In the genomic region with DNA sequence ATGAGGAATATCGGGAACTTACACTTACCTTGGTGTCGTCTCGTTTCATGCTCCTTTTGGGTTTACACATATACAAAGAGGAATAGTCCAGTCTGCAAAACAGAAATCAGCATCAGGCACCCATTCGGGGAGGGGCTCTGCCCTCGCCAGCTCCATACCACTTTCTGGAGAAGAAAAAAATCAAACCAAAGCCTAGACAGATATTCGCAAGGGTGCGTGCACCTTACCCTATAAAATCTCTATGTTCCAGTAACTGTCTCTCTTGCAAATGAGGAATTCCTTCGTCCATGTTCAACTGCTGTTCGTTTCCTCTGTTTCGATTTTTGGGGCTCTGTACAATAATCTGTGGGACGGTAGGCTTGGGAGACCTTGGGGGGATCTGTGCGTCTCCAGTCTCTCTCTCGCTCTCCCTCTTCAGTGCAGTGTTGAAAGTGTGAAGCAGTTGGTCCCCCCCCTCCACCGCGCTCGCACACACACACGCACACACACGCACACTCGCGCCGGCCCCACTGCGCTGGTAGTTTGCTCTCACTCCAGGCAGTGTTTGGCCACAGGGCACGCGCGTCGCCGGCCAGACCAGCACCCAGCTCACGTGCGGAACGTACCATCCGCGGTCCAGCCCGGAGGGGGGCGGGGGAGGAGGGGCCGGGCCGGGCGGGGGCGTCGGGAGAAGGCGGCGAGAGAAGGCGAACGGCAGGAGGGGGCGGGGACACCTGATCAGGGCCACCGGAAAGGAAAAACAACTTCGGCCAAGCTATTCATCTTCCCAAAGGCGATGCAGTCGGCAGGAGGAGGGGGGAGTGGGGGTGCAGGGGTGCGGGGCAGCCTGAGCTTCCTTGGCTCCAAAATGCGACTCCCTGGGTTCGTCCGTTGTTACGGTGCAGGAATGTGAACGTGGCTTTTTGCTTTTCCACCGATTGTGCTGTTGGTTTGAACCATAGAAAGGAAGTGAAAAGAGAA, we compare ENCODE assay signal across 1 cellular context.
TF ChIP-seq lines count a peak whose summit lies in the region.

A gene (minus strand): TSS at position 547 of the 960 bp plus-strand sequence. CDS start 258 bp downstream, at position 289.

TF ChIP-seq in HEK293, 187 proteins besides CTCF, POLR2A, EP300 and RAD21 (continued from another document and continues in another):
- TF ChIP-seq, protein P1, sequence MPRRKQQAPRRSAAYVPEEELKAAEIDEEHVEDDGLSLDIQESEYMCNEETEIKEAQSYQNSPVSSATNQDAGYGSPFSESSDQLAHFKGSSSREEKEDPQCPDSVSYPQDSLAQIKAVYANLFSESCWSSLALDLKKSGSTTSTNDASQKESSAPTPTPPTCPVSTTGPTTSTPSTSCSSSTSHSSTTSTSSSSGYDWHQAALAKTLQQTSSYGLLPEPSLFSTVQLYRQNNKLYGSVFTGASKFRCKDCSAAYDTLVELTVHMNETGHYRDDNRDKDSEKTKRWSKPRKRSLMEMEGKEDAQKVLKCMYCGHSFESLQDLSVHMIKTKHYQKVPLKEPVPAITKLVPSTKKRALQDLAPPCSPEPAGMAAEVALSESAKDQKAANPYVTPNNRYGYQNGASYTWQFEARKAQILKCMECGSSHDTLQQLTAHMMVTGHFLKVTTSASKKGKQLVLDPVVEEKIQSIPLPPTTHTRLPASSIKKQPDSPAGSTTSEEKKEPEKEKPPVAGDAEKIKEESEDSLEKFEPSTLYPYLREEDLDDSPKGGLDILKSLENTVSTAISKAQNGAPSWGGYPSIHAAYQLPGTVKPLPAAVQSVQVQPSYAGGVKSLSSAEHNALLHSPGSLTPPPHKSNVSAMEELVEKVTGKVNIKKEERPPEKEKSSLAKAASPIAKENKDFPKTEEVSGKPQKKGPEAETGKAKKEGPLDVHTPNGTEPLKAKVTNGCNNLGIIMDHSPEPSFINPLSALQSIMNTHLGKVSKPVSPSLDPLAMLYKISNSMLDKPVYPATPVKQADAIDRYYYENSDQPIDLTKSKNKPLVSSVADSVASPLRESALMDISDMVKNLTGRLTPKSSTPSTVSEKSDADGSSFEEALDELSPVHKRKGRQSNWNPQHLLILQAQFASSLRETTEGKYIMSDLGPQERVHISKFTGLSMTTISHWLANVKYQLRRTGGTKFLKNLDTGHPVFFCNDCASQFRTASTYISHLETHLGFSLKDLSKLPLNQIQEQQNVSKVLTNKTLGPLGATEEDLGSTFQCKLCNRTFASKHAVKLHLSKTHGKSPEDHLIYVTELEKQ (tag by site-specific recombination; IDR thresholded peaks at IDR 0.05; ENCODE audit: borderline replicate concordance): peak; percentile 20; the same call in 1 of the 2 replicates
- TF ChIP-seq ZNF629 (tag by site-specific recombination; IDR thresholded peaks at IDR 0.05) (0 out of 2 replicates have a peak, but pooled peaks have one; percentile 14), ZNF341 (tag by site-specific recombination; IDR thresholded peaks at IDR 0.05; ENCODE audit: low read depth) (peak; percentile 39), SP7 (tag by site-specific recombination; IDR thresholded peaks at IDR 0.05) (peak; percentile 75), ZNF501 (tag by site-specific recombination; IDR thresholded peaks at IDR 0.05) (peak; percentile 90), ZFHX2 (tag by site-specific recombination; conservative IDR thresholded peaks at IDR 0.05) (peak; percentile 75), ZNF548 (tag by site-specific recombination; IDR thresholded peaks at IDR 0.05) (no peak), ZNF792 (tag by site-specific recombination; IDR thresholded peaks at IDR 0.05) (peak; percentile 37; the same call in 1 of the 2 replicates), FEZF1 (tag by site-specific recombination; IDR thresholded peaks at IDR 0.05) (peak; percentile 49), ZNF2 (tag by site-specific recombination; IDR thresholded peaks at IDR 0.05) (peak; percentile 65), ZNF596 (tag by site-specific recombination; IDR thresholded peaks at IDR 0.05) (peak; percentile 29; the same call in 1 of the 2 replicates), ZSCAN23 (tag by site-specific recombination; IDR thresholded peaks at IDR 0.05) (no peak), ZNF600 (tag by site-specific recombination; IDR thresholded peaks at IDR 0.05) (peak; percentile 77; the same call in 1 of the 2 replicates), ZNF221 (tag by site-specific recombination; IDR thresholded peaks at IDR 0.05; ENCODE audit: borderline replicate concordance) (no peak), ZNF423 (tag by site-specific recombination; IDR thresholded peaks at IDR 0.05) (peak; percentile 66; the same call in 1 of the 2 replicates), SP3 (tag by site-specific recombination; IDR thresholded peaks at IDR 0.05) (peak; percentile 60; the same call in 1 of the 2 replicates), ZNF366 (tag by site-specific recombination; conservative IDR thresholded peaks at IDR 0.05) (peak; percentile 59; the same call in 1 of the 2 replicates), ZBTB8A (tag by site-specific recombination; IDR thresholded peaks at IDR 0.05) (peak; percentile 62), ZNF521 (tag by site-specific recombination; IDR thresholded peaks at IDR 0.05) (no peak), GLIS1 (tag by site-specific recombination; IDR thresholded peaks at IDR 0.05) (peak; percentile 67), SP2 (tag by site-specific recombination; IDR thresholded peaks at IDR 0.05) (peak; percentile 61), ZNF112 (tag by site-specific recombination; IDR thresholded peaks at IDR 0.05) (no peak), YY2 (tag by site-specific recombination; IDR thresholded peaks at IDR 0.05) (no peak; the same call in 1 of the 2 replicates), ZSCAN30 (tag by site-specific recombination; IDR thresholded peaks at IDR 0.05) (peak; percentile 65; the same call in 1 of the 2 replicates), WT1 (tag by site-specific recombination; IDR thresholded peaks at IDR 0.05) (peak; percentile 51), ZIC2 (tag by site-specific recombination; IDR thresholded peaks at IDR 0.05) (peak; percentile 78), OSR2 (tag by site-specific recombination; IDR thresholded peaks at IDR 0.05) (no peak), ZFP3 (tag by site-specific recombination; IDR thresholded peaks at IDR 0.05; ENCODE audit: low read depth) (0 out of 2 replicates have a peak, but pooled peaks have one; percentile 39), KLF16 (tag by site-specific recombination; IDR thresholded peaks at IDR 0.05) (peak; percentile 51; the same call in 1 of the 2 replicates)
- TF ChIP-seq, protein P2, sequence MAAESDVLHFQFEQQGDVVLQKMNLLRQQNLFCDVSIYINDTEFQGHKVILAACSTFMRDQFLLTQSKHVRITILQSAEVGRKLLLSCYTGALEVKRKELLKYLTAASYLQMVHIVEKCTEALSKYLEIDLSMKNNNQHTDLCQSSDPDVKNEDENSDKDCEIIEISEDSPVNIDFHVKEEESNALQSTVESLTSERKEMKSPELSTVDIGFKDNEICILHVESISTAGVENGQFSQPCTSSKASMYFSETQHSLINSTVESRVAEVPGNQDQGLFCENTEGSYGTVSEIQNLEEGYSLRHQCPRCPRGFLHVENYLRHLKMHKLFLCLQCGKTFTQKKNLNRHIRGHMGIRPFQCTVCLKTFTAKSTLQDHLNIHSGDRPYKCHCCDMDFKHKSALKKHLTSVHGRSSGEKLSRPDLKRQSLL (tag by site-specific recombination; IDR thresholded peaks at IDR 0.05): peak; percentile 48; the same call in 1 of the 2 replicates
- TF ChIP-seq, protein P3, sequence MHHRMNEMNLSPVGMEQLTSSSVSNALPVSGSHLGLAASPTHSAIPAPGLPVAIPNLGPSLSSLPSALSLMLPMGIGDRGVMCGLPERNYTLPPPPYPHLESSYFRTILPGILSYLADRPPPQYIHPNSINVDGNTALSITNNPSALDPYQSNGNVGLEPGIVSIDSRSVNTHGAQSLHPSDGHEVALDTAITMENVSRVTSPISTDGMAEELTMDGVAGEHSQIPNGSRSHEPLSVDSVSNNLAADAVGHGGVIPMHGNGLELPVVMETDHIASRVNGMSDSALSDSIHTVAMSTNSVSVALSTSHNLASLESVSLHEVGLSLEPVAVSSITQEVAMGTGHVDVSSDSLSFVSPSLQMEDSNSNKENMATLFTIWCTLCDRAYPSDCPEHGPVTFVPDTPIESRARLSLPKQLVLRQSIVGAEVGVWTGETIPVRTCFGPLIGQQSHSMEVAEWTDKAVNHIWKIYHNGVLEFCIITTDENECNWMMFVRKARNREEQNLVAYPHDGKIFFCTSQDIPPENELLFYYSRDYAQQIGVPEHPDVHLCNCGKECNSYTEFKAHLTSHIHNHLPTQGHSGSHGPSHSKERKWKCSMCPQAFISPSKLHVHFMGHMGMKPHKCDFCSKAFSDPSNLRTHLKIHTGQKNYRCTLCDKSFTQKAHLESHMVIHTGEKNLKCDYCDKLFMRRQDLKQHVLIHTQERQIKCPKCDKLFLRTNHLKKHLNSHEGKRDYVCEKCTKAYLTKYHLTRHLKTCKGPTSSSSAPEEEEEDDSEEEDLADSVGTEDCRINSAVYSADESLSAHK (tag by site-specific recombination; IDR thresholded peaks at IDR 0.05): peak; percentile 61; the same call in 1 of the 2 replicates
- TF ChIP-seq, protein P4, sequence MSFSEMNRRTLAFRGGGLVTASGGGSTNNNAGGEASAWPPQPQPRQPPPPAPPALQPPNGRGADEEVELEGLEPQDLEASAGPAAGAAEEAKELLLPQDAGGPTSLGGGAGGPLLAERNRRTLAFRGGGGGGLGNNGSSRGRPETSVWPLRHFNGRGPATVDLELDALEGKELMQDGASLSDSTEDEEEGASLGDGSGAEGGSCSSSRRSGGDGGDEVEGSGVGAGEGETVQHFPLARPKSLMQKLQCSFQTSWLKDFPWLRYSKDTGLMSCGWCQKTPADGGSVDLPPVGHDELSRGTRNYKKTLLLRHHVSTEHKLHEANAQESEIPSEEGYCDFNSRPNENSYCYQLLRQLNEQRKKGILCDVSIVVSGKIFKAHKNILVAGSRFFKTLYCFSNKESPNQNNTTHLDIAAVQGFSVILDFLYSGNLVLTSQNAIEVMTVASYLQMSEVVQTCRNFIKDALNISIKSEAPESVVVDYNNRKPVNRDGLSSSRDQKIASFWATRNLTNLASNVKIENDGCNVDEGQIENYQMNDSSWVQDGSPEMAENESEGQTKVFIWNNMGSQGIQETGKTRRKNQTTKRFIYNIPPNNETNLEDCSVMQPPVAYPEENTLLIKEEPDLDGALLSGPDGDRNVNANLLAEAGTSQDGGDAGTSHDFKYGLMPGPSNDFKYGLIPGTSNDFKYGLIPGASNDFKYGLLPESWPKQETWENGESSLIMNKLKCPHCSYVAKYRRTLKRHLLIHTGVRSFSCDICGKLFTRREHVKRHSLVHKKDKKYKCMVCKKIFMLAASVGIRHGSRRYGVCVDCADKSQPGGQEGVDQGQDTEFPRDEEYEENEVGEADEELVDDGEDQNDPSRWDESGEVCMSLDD (tag by site-specific recombination; IDR thresholded peaks at IDR 0.05): peak; percentile 66; the same call in 1 of the 2 replicates
- TF ChIP-seq, protein P5, sequence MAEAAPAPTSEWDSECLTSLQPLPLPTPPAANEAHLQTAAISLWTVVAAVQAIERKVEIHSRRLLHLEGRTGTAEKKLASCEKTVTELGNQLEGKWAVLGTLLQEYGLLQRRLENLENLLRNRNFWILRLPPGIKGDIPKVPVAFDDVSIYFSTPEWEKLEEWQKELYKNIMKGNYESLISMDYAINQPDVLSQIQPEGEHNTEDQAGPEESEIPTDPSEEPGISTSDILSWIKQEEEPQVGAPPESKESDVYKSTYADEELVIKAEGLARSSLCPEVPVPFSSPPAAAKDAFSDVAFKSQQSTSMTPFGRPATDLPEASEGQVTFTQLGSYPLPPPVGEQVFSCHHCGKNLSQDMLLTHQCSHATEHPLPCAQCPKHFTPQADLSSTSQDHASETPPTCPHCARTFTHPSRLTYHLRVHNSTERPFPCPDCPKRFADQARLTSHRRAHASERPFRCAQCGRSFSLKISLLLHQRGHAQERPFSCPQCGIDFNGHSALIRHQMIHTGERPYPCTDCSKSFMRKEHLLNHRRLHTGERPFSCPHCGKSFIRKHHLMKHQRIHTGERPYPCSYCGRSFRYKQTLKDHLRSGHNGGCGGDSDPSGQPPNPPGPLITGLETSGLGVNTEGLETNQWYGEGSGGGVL (tag by site-specific recombination; IDR thresholded peaks at IDR 0.05): peak; percentile 92
- TF ChIP-seq, protein P6, sequence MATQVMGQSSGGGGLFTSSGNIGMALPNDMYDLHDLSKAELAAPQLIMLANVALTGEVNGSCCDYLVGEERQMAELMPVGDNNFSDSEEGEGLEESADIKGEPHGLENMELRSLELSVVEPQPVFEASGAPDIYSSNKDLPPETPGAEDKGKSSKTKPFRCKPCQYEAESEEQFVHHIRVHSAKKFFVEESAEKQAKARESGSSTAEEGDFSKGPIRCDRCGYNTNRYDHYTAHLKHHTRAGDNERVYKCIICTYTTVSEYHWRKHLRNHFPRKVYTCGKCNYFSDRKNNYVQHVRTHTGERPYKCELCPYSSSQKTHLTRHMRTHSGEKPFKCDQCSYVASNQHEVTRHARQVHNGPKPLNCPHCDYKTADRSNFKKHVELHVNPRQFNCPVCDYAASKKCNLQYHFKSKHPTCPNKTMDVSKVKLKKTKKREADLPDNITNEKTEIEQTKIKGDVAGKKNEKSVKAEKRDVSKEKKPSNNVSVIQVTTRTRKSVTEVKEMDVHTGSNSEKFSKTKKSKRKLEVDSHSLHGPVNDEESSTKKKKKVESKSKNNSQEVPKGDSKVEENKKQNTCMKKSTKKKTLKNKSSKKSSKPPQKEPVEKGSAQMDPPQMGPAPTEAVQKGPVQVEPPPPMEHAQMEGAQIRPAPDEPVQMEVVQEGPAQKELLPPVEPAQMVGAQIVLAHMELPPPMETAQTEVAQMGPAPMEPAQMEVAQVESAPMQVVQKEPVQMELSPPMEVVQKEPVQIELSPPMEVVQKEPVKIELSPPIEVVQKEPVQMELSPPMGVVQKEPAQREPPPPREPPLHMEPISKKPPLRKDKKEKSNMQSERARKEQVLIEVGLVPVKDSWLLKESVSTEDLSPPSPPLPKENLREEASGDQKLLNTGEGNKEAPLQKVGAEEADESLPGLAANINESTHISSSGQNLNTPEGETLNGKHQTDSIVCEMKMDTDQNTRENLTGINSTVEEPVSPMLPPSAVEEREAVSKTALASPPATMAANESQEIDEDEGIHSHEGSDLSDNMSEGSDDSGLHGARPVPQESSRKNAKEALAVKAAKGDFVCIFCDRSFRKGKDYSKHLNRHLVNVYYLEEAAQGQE (tag by site-specific recombination; IDR thresholded peaks at IDR 0.05): 0 out of 2 replicates have a peak, but pooled peaks have one; percentile 13
- TF ChIP-seq, protein P7, sequence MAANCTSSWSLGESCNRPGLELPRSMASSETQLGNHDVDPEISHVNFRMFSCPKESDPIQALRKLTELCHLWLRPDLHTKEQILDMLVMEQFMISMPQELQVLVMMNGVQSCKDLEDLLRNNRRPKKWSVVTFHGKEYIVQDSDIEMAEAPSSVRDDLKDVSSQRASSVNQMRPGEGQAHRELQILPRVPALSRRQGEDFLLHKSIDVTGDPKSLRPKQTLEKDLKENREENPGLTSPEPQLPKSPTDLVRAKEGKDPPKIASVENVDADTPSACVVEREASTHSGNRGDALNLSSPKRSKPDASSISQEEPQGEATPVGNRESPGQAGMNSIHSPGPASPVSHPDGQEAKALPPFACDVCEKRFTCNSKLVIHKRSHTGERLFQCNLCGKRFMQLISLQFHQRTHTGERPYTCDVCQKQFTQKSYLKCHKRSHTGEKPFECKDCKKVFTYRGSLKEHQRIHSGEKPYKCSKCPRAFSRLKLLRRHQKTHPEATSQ (tag by site-specific recombination; IDR thresholded peaks at IDR 0.05): 0 out of 2 replicates have a peak, but pooled peaks have one; percentile 36
- TF ChIP-seq, protein P8, sequence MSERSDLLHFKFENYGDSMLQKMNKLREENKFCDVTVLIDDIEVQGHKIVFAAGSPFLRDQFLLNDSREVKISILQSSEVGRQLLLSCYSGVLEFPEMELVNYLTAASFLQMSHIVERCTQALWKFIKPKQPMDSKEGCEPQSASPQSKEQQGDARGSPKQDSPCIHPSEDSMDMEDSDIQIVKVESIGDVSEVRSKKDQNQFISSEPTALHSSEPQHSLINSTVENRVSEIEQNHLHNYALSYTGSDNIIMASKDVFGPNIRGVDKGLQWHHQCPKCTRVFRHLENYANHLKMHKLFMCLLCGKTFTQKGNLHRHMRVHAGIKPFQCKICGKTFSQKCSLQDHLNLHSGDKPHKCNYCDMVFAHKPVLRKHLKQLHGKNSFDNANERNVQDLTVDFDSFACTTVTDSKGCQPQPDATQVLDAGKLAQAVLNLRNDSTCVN (tag by site-specific recombination; optimal IDR thresholded peaks at IDR 0.05): peak; percentile 95
